ENCODE assay signal across 1 cellular context in genomic region chr20:50278684-50279531, GRCh38.
TF ChIP-seq lines count a peak whose summit lies in the region.

No MANE protein-coding gene starts in this region.

TF ChIP-seq in HepG2, 621 proteins besides CTCF, POLR2A, EP300 and RAD21 (continued from another document and continues in another):
- no peak for TF ChIP-seq ETS1 (CRISPR knock-in tag; IDR thresholded peaks at IDR 0.05)
- no peak for TF ChIP-seq ZNF577 (CRISPR knock-in tag; IDR thresholded peaks at IDR 0.05; ENCODE audit: borderline replicate concordance, low read depth)
- no peak for TF ChIP-seq ZNF136 (CRISPR knock-in tag; IDR thresholded peaks at IDR 0.05; ENCODE audit: low read depth)
- peak; percentile 31 for TF ChIP-seq SP2 (CRISPR knock-in tag; IDR thresholded peaks at IDR 0.05)
- TF ChIP-seq POGZ (CRISPR knock-in tag; IDR thresholded peaks at IDR 0.05): 0 out of 2 replicates have a peak, but pooled peaks have one; percentile 38
- 0 out of 2 replicates have a peak, but pooled peaks have one; percentile 43 for TF ChIP-seq RARA (CRISPR knock-in tag; IDR thresholded peaks at IDR 0.05)
- peak; percentile 69 for TF ChIP-seq ZSCAN9 (CRISPR knock-in tag; IDR thresholded peaks at IDR 0.05; ENCODE audit: borderline replicate concordance)
- no peak for TF ChIP-seq ZNF253 (CRISPR knock-in tag; IDR thresholded peaks at IDR 0.05; ENCODE audit: borderline replicate concordance)
- no peak; the same call in 1 of the 2 replicates for TF ChIP-seq ZNF766 (CRISPR knock-in tag; IDR thresholded peaks at IDR 0.05; ENCODE audit: borderline replicate concordance)
- TF ChIP-seq SKI (IDR thresholded peaks at IDR 0.05; ENCODE audit: partially characterized antibody): peak; percentile 32
- TF ChIP-seq, protein P1, sequence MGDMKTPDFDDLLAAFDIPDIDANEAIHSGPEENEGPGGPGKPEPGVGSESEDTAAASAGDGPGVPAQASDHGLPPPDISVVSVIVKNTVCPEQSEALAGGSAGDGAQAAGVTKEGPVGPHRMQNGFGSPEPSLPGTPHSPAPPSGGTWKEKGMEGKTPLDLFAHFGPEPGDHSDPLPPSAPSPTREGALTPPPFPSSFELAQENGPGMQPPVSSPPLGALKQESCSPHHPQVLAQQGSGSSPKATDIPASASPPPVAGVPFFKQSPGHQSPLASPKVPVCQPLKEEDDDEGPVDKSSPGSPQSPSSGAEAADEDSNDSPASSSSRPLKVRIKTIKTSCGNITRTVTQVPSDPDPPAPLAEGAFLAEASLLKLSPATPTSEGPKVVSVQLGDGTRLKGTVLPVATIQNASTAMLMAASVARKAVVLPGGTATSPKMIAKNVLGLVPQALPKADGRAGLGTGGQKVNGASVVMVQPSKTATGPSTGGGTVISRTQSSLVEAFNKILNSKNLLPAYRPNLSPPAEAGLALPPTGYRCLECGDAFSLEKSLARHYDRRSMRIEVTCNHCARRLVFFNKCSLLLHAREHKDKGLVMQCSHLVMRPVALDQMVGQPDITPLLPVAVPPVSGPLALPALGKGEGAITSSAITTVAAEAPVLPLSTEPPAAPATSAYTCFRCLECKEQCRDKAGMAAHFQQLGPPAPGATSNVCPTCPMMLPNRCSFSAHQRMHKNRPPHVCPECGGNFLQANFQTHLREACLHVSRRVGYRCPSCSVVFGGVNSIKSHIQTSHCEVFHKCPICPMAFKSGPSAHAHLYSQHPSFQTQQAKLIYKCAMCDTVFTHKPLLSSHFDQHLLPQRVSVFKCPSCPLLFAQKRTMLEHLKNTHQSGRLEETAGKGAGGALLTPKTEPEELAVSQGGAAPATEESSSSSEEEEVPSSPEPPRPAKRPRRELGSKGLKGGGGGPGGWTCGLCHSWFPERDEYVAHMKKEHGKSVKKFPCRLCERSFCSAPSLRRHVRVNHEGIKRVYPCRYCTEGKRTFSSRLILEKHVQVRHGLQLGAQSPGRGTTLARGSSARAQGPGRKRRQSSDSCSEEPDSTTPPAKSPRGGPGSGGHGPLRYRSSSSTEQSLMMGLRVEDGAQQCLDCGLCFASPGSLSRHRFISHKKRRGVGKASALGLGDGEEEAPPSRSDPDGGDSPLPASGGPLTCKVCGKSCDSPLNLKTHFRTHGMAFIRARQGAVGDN (CRISPR knock-in tag; IDR thresholded peaks at IDR 0.05): peak; percentile 94
- TF ChIP-seq, protein P2, sequence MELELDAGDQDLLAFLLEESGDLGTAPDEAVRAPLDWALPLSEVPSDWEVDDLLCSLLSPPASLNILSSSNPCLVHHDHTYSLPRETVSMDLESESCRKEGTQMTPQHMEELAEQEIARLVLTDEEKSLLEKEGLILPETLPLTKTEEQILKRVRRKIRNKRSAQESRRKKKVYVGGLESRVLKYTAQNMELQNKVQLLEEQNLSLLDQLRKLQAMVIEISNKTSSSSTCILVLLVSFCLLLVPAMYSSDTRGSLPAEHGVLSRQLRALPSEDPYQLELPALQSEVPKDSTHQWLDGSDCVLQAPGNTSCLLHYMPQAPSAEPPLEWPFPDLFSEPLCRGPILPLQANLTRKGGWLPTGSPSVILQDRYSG (CRISPR knock-in tag; IDR thresholded peaks at IDR 0.05): no peak
- no peak for TF ChIP-seq MXD4 (CRISPR knock-in tag; IDR thresholded peaks at IDR 0.05)
- no peak for TF ChIP-seq NFATC3 (CRISPR knock-in tag; IDR thresholded peaks at IDR 0.05)
- 0 out of 2 replicates have a peak, but pooled peaks have one; percentile 41 for TF ChIP-seq STAT5B (CRISPR knock-in tag; IDR thresholded peaks at IDR 0.05)
- TF ChIP-seq ZBTB38 (CRISPR knock-in tag; IDR thresholded peaks at IDR 0.05): peak; percentile 66
- no peak for TF ChIP-seq ZNF737 (CRISPR knock-in tag; IDR thresholded peaks at IDR 0.05; ENCODE audit: borderline replicate concordance)
- TF ChIP-seq ZBTB26 (CRISPR knock-in tag; IDR thresholded peaks at IDR 0.05; ENCODE audit: borderline replicate concordance): no peak
- TF ChIP-seq NFIC (IDR thresholded peaks at IDR 0.05; ENCODE audit: low read length): no peak
- TF ChIP-seq BRCA1 (CRISPR knock-in tag; IDR thresholded peaks at IDR 0.05): no peak
- TF ChIP-seq ZNF75D (CRISPR knock-in tag; IDR thresholded peaks at IDR 0.05; ENCODE audit: borderline replicate concordance): no peak
- TF ChIP-seq MIER2 (CRISPR knock-in tag; IDR thresholded peaks at IDR 0.05): peak; percentile 55
- TF ChIP-seq SALL1 (CRISPR knock-in tag; IDR thresholded peaks at IDR 0.05): peak; percentile 57
- TF ChIP-seq, protein P3, sequence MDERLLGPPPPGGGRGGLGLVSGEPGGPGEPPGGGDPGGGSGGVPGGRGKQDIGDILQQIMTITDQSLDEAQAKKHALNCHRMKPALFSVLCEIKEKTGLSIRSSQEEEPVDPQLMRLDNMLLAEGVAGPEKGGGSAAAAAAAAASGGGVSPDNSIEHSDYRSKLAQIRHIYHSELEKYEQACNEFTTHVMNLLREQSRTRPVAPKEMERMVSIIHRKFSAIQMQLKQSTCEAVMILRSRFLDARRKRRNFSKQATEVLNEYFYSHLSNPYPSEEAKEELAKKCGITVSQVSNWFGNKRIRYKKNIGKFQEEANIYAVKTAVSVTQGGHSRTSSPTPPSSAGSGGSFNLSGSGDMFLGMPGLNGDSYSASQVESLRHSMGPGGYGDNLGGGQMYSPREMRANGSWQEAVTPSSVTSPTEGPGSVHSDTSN (CRISPR knock-in tag; IDR thresholded peaks at IDR 0.05): no peak
- TF ChIP-seq MAFG (CRISPR knock-in tag; IDR thresholded peaks at IDR 0.05): no peak
- TF ChIP-seq ZNF782 (CRISPR knock-in tag; IDR thresholded peaks at IDR 0.05; ENCODE audit: borderline replicate concordance): 0 out of 2 replicates have a peak, but pooled peaks have one; percentile 54
- peak; percentile 55; the same call in 1 of the 2 replicates for TF ChIP-seq UBTF (CRISPR knock-in tag; IDR thresholded peaks at IDR 0.05)
- TF ChIP-seq KDM4B (CRISPR knock-in tag; IDR thresholded peaks at IDR 0.05): peak; percentile 78
- no peak for TF ChIP-seq JUND (CRISPR knock-in tag; IDR thresholded peaks at IDR 0.05)
- TF ChIP-seq ZNF367 (CRISPR knock-in tag; IDR thresholded peaks at IDR 0.05; ENCODE audit: borderline replicate concordance): 0 out of 2 replicates have a peak, but pooled peaks have one; percentile 33
- TF ChIP-seq ZNF431 (CRISPR knock-in tag; IDR thresholded peaks at IDR 0.05; ENCODE audit: borderline replicate concordance, low read depth): no peak
- TF ChIP-seq KLF13 (CRISPR knock-in tag; IDR thresholded peaks at IDR 0.05): no peak
- no peak for TF ChIP-seq ZNF841 (CRISPR knock-in tag; IDR thresholded peaks at IDR 0.05; ENCODE audit: borderline replicate concordance)
- TF ChIP-seq SYNCRIP (IDR thresholded peaks at IDR 0.05; ENCODE audit: insufficient read depth, low read depth, low read length): no peak
- no peak for TF ChIP-seq ZNF546 (CRISPR knock-in tag; conservative IDR thresholded peaks at IDR 0.05)
- TF ChIP-seq MXI1 (IDR thresholded peaks at IDR 0.05; ENCODE audit: borderline replicate concordance, low read depth, low read length): no peak; the same call in 2 of the 3 replicates
- TF ChIP-seq ZNF280D (CRISPR knock-in tag; IDR thresholded peaks at IDR 0.05): no peak
- TF ChIP-seq ZNF614 (CRISPR knock-in tag; IDR thresholded peaks at IDR 0.05; ENCODE audit: borderline replicate concordance): peak; percentile 90
- no peak for TF ChIP-seq ZNF800 (CRISPR knock-in tag; IDR thresholded peaks at IDR 0.05)
- no peak; the same call in 1 of the 2 replicates for TF ChIP-seq ZNF678 (CRISPR knock-in tag; IDR thresholded peaks at IDR 0.05)
- TF ChIP-seq ZNF260 (CRISPR knock-in tag; IDR thresholded peaks at IDR 0.05; ENCODE audit: borderline replicate concordance, low read depth): no peak
- no peak for TF ChIP-seq RBAK (CRISPR knock-in tag; IDR thresholded peaks at IDR 0.05)
- TF ChIP-seq ZBTB3 (CRISPR knock-in tag; IDR thresholded peaks at IDR 0.05; ENCODE audit: borderline replicate concordance, low read depth): no peak
- TF ChIP-seq NR2C2 (CRISPR knock-in tag; IDR thresholded peaks at IDR 0.05; ENCODE audit: borderline replicate concordance): peak; percentile 36; the same call in 1 of the 2 replicates
- TF ChIP-seq MTF1 (CRISPR knock-in tag; IDR thresholded peaks at IDR 0.05): no peak
- TF ChIP-seq TBX2 (CRISPR knock-in tag; IDR thresholded peaks at IDR 0.05; ENCODE audit: borderline replicate concordance): peak; percentile 86
- TF ChIP-seq, protein P4, sequence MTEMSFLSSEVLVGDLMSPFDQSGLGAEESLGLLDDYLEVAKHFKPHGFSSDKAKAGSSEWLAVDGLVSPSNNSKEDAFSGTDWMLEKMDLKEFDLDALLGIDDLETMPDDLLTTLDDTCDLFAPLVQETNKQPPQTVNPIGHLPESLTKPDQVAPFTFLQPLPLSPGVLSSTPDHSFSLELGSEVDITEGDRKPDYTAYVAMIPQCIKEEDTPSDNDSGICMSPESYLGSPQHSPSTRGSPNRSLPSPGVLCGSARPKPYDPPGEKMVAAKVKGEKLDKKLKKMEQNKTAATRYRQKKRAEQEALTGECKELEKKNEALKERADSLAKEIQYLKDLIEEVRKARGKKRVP (CRISPR knock-in tag; IDR thresholded peaks at IDR 0.05): no peak
- no peak for TF ChIP-seq FLYWCH1 (CRISPR knock-in tag; IDR thresholded peaks at IDR 0.05)
- TF ChIP-seq RFXANK (CRISPR knock-in tag; IDR thresholded peaks at IDR 0.05): no peak
